Comparison of ENCODE assay signal across 8 cellular contexts in genomic region chr16:57536306-57537193, GRCh38. TPM values are rescaled to one million over a fixed set of nuclear protein-coding genes. Genes with fewer than 3 reads are reported as not detected.
DNase-seq lines count a peak whose midpoint lies in the region; ATAC-seq, FAIRE-seq and TF ChIP-seq lines count a peak whose summit lies in the region.

Gene CCDC102A (minus strand): TSS chr16:57536571. CDS start chr16:57529177, 7,394 bp downstream.

- TF ChIP-seq CTCF in foreskin fibroblast (IDR thresholded peaks at IDR 0.05; ENCODE audit: low read depth, low read length): no peak

- no peaks in the 10 kb centered on the region for H3K27me3 Mint-ChIP-seq in activated T-cell treated with anti-CD3 and anti-CD28 coated beads, Interleukin-2, amount 50 U/mL, for 72 hours (ENCODE audit: low read depth)

- H3K27me3 ChIP-seq in H7 (ENCODE audit: control insufficient read depth, insufficient read depth, low read length) (peaks cover 4% of the 10 kb centered on the region), neuron (ENCODE audit: insufficient read depth, low read length) (peaks cover 6% of the 10 kb centered on the region)

- H3K36me3 ChIP-seq in H7 (replicated peaks; ENCODE audit: control insufficient read depth, insufficient read depth, low read length) (no peaks in the 10 kb centered on the region; the same call in 1 of the 2 replicates), neuron (ENCODE audit: insufficient read depth, low read length) (no peaks in the 10 kb centered on the region)

- no peaks in the 10 kb centered on the region for H3K36me3 Mint-ChIP-seq in activated T-cell treated with anti-CD3 and anti-CD28 coated beads, Interleukin-2, amount 50 U/mL, for 72 hours (ENCODE audit: insufficient read depth in 2 of 2)

- peak; percentile 32 to 56 for ATAC-seq in activated T-cell treated with anti-CD3 and anti-CD28 coated beads, Interleukin-2, amount 50 U/mL, for 72 hours (replicated peaks in 1 of 2)
- no peak for ATAC-seq in GM18870 (IDR thresholded peaks at IDR 0.05; ENCODE audit: unreplicated experiment)

- H2AFZ ChIP-seq in neuron (ENCODE audit: low read depth, low read length): peak within 1 kb of the TSS; percentile 87

- DNase-seq in GM12892 (ENCODE audit: insufficient read length) (no peak), H7 (peak; percentile 91), M059J (ENCODE audit: low read depth) (no peak), foreskin fibroblast (peak in 1 of 2 donors; percentile 64), NCI-H1105 treated with DMSO at 0.1 percent for 48 hours (lab: John Stamatoyannopoulos, UW) (no peak)
- peak; percentile 60 to 70 for DNase-seq in activated T-cell treated with anti-CD3 and anti-CD28 coated beads, Interleukin-2, amount 50 U/mL, for 72 hours

- no peaks in the 10 kb centered on the region for H3K9me3 Mint-ChIP-seq in activated T-cell treated with anti-CD3 and anti-CD28 coated beads, Interleukin-2, amount 50 U/mL, for 72 hours

- H3K27ac Mint-ChIP-seq in activated T-cell treated with anti-CD3 and anti-CD28 coated beads, Interleukin-2, amount 50 U/mL, for 72 hours: peak within 1 kb of the TSS; percentile 97

- peak within 1 kb of the TSS; percentile 85 to 88 for H3K4me3 Mint-ChIP-seq in activated T-cell treated with anti-CD3 and anti-CD28 coated beads, Interleukin-2, amount 50 U/mL, for 72 hours

- H3K4me1 Mint-ChIP-seq in activated T-cell treated with anti-CD3 and anti-CD28 coated beads, Interleukin-2, amount 50 U/mL, for 72 hours (ENCODE audit: low read depth): peaks cover 80% of the 10 kb centered on the region

- peak; percentile 49; the same call in 1 of the 2 replicates for TF ChIP-seq POLR2A in GM12892 (IDR thresholded peaks at IDR 0.05; ENCODE audit: low read depth, low read length)

- H3K4me3 ChIP-seq in H7 (ENCODE audit: insufficient read depth, low read depth, low read length) (peak within 1 kb of the TSS; percentile 63), foreskin fibroblast (ENCODE audit: low read depth in 1 of 2, low read length in 2 of 2) (peak within 1 kb of the TSS; percentile 90), neuron (ENCODE audit: low read length) (peak within 1 kb of the TSS; percentile 54)

- no peaks in the 10 kb centered on the region for H3K9me3 ChIP-seq in neuron (ENCODE audit: low read length)

- FAIRE-seq in GM12892 (lab: Jason Lieb, UNC): no peak

- H3K4me1 ChIP-seq in neuron (ENCODE audit: insufficient read depth, low read length): peaks cover 16% of the 10 kb centered on the region

RNA-seq across cellular contexts. Expression of gene CCDC102A, which starts in this region (rescaled TPM):
- polyA plus RNA-seq in GM12892 (2012; ENCODE audit: missing spikeins): 2.6 TPM
- 9.3 and 10.4 TPM in 2 replicates for total RNA-seq in H7 (2014; rRNA removed; shearing (Covaris generic))
- total RNA-seq in M059J (2014; rRNA removed; shearing (Covaris generic)): 7.0 and 16.8 TPM in 2 replicates
- total RNA-seq in activated T-cell treated with anti-CD3 and anti-CD28 coated beads, Interleukin-2, amount 50 U/mL, for 72 hours: 10 to 100 TPM in 1 of 2 donors, 1 to 10 TPM in 1; 8.1 to 14.6 TPM

Comparison
In these comparisons a context has a peak if more than half of its experiments do, and no peak if none do; other contexts are left out.
1. DNase-seq: peak in H7 (single experiment) and activated T-cell treated with anti-CD3 and anti-CD28 coated beads, Interleukin-2, amount 50 U/mL, for 72 hours (2 of 2); none in GM12892 (single experiment), M059J (single experiment) and NCI-H1105 treated with DMSO at 0.1 percent for 48 hours (single experiment).
2. Peak in every context shown above with its lines, with median percentiles within 50 percentile points of each other: H3K4me3 ChIP-seq.